Comparison of ENCODE assay signal across 8 cellular contexts in the genomic region with DNA sequence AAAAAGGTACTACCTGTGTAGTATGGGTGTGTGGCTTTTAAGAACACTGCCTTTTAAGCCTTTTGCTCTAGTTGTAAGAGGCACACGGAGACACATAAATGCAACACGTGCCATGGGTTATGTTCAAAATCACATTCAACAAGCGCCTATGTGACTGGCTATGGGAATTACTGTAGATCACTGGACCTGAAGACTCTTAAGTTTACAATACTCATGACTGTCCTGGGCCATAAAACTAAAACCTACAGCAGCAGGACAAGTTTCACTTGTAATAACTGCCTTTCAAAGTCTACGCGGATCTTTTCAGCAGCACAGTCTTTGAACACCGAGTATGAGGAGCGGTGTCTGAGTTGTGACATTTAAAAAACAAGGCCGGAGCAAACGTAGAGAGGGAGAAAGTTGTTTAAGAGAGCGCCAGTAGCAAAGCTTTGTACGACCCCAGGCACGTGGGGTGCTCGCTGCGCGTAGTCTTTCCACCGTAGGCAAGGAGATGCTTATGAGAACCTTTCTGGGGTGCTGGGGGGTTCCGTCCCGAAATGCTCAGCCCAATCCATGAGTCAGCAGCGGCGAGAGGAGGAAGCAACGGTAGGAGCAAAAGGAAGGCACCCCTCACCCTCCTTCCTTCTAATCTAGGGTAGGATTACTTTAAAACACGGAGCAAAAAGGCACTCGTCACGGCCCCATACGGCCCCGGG. TPM values are rescaled to one million over a fixed set of nuclear protein-coding genes. Genes with fewer than 3 reads are reported as not detected.
DNase-seq lines count a peak whose midpoint lies in the region; ATAC-seq and TF ChIP-seq lines count a peak whose summit lies in the region.

No MANE protein-coding gene starts in this region.

- peaks cover 44% of the 10 kb centered on the region for H3K4me1 Mint-ChIP-seq in chondrocyte (ENCODE audit: low read depth)

- TF ChIP-seq CTCF in chondrocyte (IDR thresholded peaks at IDR 0.05) = no peak

- peak overlapping the region; percentile 92 for H3K4me3 Mint-ChIP-seq in chondrocyte (ENCODE audit: unreplicated experiment)

- H3K9me3 Mint-ChIP-seq in chondrocyte (ENCODE audit: low read depth) = no peaks in the 10 kb centered on the region

- DNase-seq in Ammon's horn (ENCODE audit: low spot score) = peak; percentile 30
- DNase-seq in T-helper 22 cell (ENCODE audit: low read depth) = peak; percentile 12
- no peak for DNase-seq in chondrocyte (ENCODE audit: low spot score)
- peak; percentile 48 to 56 for DNase-seq in lung microvascular endothelial cell (ENCODE audit: low read depth in 2 of 2)
- peak; percentile 11 to 24 for DNase-seq in stimulated activated CD8-positive, alpha-beta memory T cell treated with anti-CD3 and anti-CD28 coated beads, Interleukin-7, amount 100 ng/mL, for 48 hours (ENCODE audit: extremely low read depth in 1 of 2, low read depth in 1 of 2)
- no peak for DNase-seq in NCI-H2029 (lab: John Stamatoyannopoulos, UW)

- H3K36me3 Mint-ChIP-seq in chondrocyte (ENCODE audit: low read depth) = peaks cover 19% of the 10 kb centered on the region

- peak overlapping the region; percentile 97 for H3K27ac Mint-ChIP-seq in chondrocyte (ENCODE audit: unreplicated experiment)

- ATAC-seq in GM18870 (IDR thresholded peaks at IDR 0.05; ENCODE audit: unreplicated experiment) (peak; percentile 1), HG03432 (IDR thresholded peaks at IDR 0.05; ENCODE audit: unreplicated experiment) (peak; percentile 9)

- no peaks in the 10 kb centered on the region for H3K27me3 Mint-ChIP-seq in chondrocyte (ENCODE audit: low read depth)

RNA-seq across cellular contexts. Expression of gene DNAJC2, which starts 0.7 kb away (rescaled TPM):
- 17.6 to 26.9 TPM (median 18.3 TPM) in 3 replicates for total RNA-seq in chondrocyte
- 9.6 and 9.7 TPM in 2 replicates for total RNA-seq in lung microvascular endothelial cell

RNA-seq across cellular contexts. Expression of gene PSMC2, which starts 3.5 kb away (rescaled TPM):
- total RNA-seq in chondrocyte (126 to 157 TPM (median 133 TPM) in 3 replicates), lung microvascular endothelial cell (99.0 and 122 TPM in 2 replicates)

RNA-seq across cellular contexts. Expression of gene PMPCB, which starts 46.7 kb away (rescaled TPM):
- total RNA-seq in chondrocyte = 34.1 to 46.1 TPM (median 37.1 TPM) in 3 replicates
- 22.6 and 31.8 TPM in 2 replicates for total RNA-seq in lung microvascular endothelial cell

Comparison
In these comparisons a context has a peak if more than half of its experiments do, and no peak if none do; other contexts are left out.
1. DNase-seq: peak in Ammon's horn (single experiment), T-helper 22 cell (single experiment), lung microvascular endothelial cell (2 of 2) and stimulated activated CD8-positive, alpha-beta memory T cell treated with anti-CD3 and anti-CD28 coated beads, Interleukin-7, amount 100 ng/mL, for 48 hours (2 of 2); none in chondrocyte (single experiment) and NCI-H2029 (single experiment).